In genomic region chr4:42306221-42307109, GRCh38 we compare ENCODE assay signal across 1 cellular context.
TF ChIP-seq lines count a peak whose summit lies in the region.

No MANE protein-coding gene starts in this region.

TF ChIP-seq in H1, 55 proteins besides CTCF, POLR2A, EP300 and RAD21:
- no peak for TF ChIP-seq SRF (IDR thresholded peaks at IDR 0.05; ENCODE audit: low read depth, low read length)
- no peak for TF ChIP-seq FOSL1 (IDR thresholded peaks at IDR 0.05; ENCODE audit: insufficient read depth, low read depth, low read length)
- TF ChIP-seq USF2 (IDR thresholded peaks at IDR 0.05; ENCODE audit: low read length): no peak
- TF ChIP-seq CHD2 (IDR thresholded peaks at IDR 0.05; ENCODE audit: low read length): no peak
- no peak for TF ChIP-seq SUZ12 (IDR thresholded peaks at IDR 0.05; ENCODE audit: low read length)
- no peak for TF ChIP-seq RNF2 (IDR thresholded peaks at IDR 0.05; ENCODE audit: borderline replicate concordance, low read depth, low read length, missing control alignments, poor library complexity, severe bottlenecking)
- TF ChIP-seq HDAC6 (IDR thresholded peaks at IDR 0.05; ENCODE audit: low read depth, low read length): no peak
- no peak for TF ChIP-seq CHD7 (IDR thresholded peaks at IDR 0.05; ENCODE audit: insufficient replicate concordance, low read length)
- no peak for TF ChIP-seq GABPA (IDR thresholded peaks at IDR 0.05; ENCODE audit: borderline replicate concordance, insufficient read depth, low read length)
- no peak for TF ChIP-seq ASH2L (IDR thresholded peaks at IDR 0.05; ENCODE audit: low read length)
- TF ChIP-seq ATF3 (IDR thresholded peaks at IDR 0.05; ENCODE audit: insufficient read depth, low read depth, low read length): no peak
- no peak for TF ChIP-seq JUND (IDR thresholded peaks at IDR 0.05; ENCODE audit: low read length)
